Comparison of ENCODE assay signal across 8 cellular contexts in the genomic region with DNA sequence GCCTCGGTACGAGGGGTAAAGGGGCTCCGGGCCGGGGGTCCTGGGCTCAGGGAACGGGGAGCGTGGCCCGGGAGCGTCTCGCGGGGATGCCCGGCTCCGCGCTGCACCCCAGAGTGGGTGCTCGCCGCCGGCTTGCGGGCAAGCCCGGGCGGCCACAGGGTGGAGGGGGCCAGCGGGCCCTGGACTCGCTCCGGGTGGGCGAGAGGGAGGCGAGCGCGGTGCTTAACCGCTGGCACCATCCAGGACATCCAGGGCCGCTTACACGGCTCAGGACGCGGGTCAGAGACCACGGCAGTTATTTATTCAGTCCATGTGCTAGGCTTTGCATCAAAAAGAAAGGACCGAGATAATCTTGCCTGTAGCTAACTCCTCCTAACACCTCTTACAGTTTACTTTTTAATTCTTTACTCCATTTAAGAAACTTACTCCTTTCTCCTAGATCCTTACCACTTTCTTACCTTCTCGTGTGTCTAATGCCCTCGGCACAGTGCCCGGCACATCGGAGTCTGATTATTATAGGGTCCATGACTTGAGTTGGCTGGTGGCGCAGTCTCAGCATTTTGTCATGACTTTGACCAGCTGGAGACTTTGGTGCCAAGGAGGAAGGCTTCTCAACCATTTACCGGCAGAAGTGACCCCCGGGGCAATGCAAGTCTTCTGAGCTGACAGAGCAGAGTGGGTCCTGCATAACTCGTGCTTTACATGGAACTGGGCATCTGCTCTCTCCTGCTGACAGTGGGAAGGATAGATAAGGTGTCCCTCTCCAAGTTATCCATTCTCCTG. TPM values are rescaled to one million over a fixed set of nuclear protein-coding genes. Genes with fewer than 3 reads are reported as not detected.
DNase-seq lines count a peak whose midpoint lies in the region; ATAC-seq and TF ChIP-seq lines count a peak whose summit lies in the region.

No MANE protein-coding gene starts in this region.

- TF ChIP-seq CTCF in BE2C (IDR thresholded peaks at IDR 0.05; ENCODE audit: low read depth, low read length) (no peak), suprapubic skin (IDR thresholded peaks at IDR 0.05) (no peak)

- TF ChIP-seq POLR2A in suprapubic skin (IDR thresholded peaks at IDR 0.05) = no peak

- H3K4me3 ChIP-seq in BE2C (ENCODE audit: low read depth, low read length) (peak overlapping the region; percentile 59), HUES64 (ENCODE audit: low read length) (peak overlapping the region; percentile 68), suprapubic skin (peak overlapping the region; percentile 99)

- H3K9me3 ChIP-seq in BE2C (no peaks in the 10 kb centered on the region), HUES64 (ENCODE audit: insufficient read depth, low read depth, low read length) (no peaks in the 10 kb centered on the region), suprapubic skin (no peaks in the 10 kb centered on the region)

- H3K4me1 ChIP-seq in BE2C (no peaks in the 10 kb centered on the region), HUES64 (ENCODE audit: insufficient read depth, low read length) (peaks cover 12% of the 10 kb centered on the region), suprapubic skin (peaks cover 62% of the 10 kb centered on the region)

- H3K27ac ChIP-seq in HUES64 (ENCODE audit: low read depth, low read length) (no peak overlapping the region), layer of hippocampus (ENCODE audit: low read depth, low read length) (peak overlapping the region; percentile 65), suprapubic skin (peak overlapping the region; percentile 96)

- H3K36me3 ChIP-seq in BE2C (no peaks in the 10 kb centered on the region), HUES64 (ENCODE audit: insufficient read depth, low read length) (no peaks in the 10 kb centered on the region), suprapubic skin (no peaks in the 10 kb centered on the region)

- 15% methylated on average over 41 of the region's 41 CpGs for WGBS in HUES64
- WGBS in suprapubic skin = 4% methylated on average over 14 of the region's 41 CpGs

- ATAC-seq in GM19395 (IDR thresholded peaks at IDR 0.05; ENCODE audit: unreplicated experiment) (peak; percentile 8), HG03139 (IDR thresholded peaks at IDR 0.05; ENCODE audit: unreplicated experiment) (no peak)

- H3K27me3 ChIP-seq in BE2C (no peaks in the 10 kb centered on the region), HUES64 (ENCODE audit: insufficient read depth, low read length) (peaks cover 29% of the 10 kb centered on the region), layer of hippocampus (ENCODE audit: control insufficient read depth, insufficient read depth, low read length) (no peaks in the 10 kb centered on the region), suprapubic skin (no peaks in the 10 kb centered on the region)

- no peak for TF ChIP-seq EP300 in suprapubic skin (IDR thresholded peaks at IDR 0.05)

- DNase-seq in BE2C (no peak), astrocyte of the hippocampus (ENCODE audit: low read depth, low spot score) (peak; percentile 54), suprapubic skin (ENCODE audit: low spot score in 2 of 2) (no peak), SHP77 treated with DMSO at 0.1 percent for 48 hours (lab: John Stamatoyannopoulos, UW) (no peak)

- peak overlapping the region; percentile 69 for H3K9ac ChIP-seq in HUES64 (ENCODE audit: low read depth, low read length)

RNA-seq across cellular contexts. Expression of a gene that starts 0.4 kb away (rescaled TPM):
- polyA plus RNA-seq in BE2C (2012; ENCODE audit: insufficient read depth, insufficient read length, low read depth) = 4.1 TPM
- 5.7 TPM for polyA plus RNA-seq in HUES64 (2013, experiment 1 of 2)
- polyA plus RNA-seq in HUES64 (2013, experiment 2 of 2) = 5.3 TPM
- total RNA-seq in suprapubic skin = 10 to 100 TPM; 58.1 to 91.6 (median 85.8) TPM
